Comparison of ENCODE assay signal across 20 cellular contexts in the genomic region with DNA sequence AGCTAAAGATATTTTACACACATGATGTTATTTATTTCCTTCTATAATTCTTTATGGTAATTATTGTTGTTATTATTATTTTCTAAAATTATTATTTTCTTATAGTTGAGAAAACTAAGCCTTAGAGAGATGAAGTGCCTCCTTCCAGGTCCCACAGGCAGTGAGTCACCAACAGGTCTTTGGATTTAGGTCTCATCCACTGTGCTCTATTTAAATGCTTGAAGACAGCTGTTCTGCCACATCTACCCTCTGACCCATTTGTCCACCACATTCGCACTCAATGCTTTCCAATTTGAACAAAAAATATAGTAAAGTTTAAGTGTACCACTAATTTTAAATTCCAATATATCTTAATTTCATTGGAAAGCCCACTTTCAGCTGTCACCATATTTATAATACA.
"Had no signal": no experiment of that assay in that cellular context is flagged by ENCODE, and none has a peak within 500 bp of the region (broad histone marks: within the 10 kb centered on the region; RNA-seq: fewer than 3 reads in every experiment).

No MANE protein-coding gene starts in this region.

- H3K36me3 ChIP-seq: MG63 had no signal

- H3K27me3 ChIP-seq: MG63 had no signal

- H3K9ac ChIP-seq: KMS-11, SK-N-SH had no signal

- H3K4me1 Mint-ChIP-seq: IgD-negative memory B cell, T-cell had no signal

- H3K4me2 ChIP-seq: KMS-11, SK-N-SH had no signal

- H3K4me3 Mint-ChIP-seq: IgD-negative memory B cell, T-cell had no signal

- H3K9me3 Mint-ChIP-seq: T-cell had no signal

- ATAC-seq: K562, T-cell had no signal

- H3K27ac ChIP-seq: KMS-11, RWPE1 had no signal

- H3K4me3 ChIP-seq: K562, MG63 had no signal

- H3K27me3 Mint-ChIP-seq: IgD-negative memory B cell had no signal

- H3K27ac Mint-ChIP-seq: IgD-negative memory B cell, T-cell had no signal

- H3K9me2 ChIP-seq: SK-N-SH had no signal

- H3K36me3 Mint-ChIP-seq: IgD-negative memory B cell, T-cell had no signal

- DNase-seq: MG63, NCI-H1092, NCI-H1436, NCI-H187, NCI-H2029, NCI-H2081 treated with DMSO at 0.1 percent for 48 hours, NCI-H2171, NCI-H226, NCI-H446, NCI-H510A, NCI-H524 treated with DMSO at 0.1 percent for 48 hours, NCI-H69, NCI-H774, SHP77, SK-N-SH, T-cell had no signal

- H3K9me3 ChIP-seq: MG63, SK-N-SH had no signal
